1 cellular context compared by ENCODE assay signal in the genomic region with DNA sequence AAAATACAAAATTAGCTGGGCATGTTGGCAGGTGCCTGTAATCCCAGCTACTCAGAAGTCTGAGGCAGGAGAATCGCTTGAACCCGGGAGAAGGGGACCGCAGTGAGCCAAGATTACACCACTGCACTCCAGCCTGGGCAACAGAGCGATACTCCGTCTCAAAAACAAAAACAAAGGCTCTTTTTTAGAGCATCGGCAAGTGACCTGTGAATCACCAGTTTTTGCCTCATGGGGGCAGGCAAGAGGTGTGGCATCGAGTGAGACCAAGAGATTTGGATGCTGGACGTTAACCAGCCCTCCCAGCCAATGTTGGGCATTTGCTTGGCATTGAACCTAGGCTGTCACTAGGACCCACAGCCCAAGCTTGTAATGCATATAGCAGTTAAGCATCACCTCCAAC.
A peak's percentile ranks its signal among the peaks of the same experiment; 100 is the strongest.
TF ChIP-seq lines count a peak whose summit lies in the region.

No MANE protein-coding gene starts in this region.

TF ChIP-seq in K562, 482 proteins besides CTCF, POLR2A, EP300 and RAD21 (continued from another document):
- TF ChIP-seq, protein P1, sequence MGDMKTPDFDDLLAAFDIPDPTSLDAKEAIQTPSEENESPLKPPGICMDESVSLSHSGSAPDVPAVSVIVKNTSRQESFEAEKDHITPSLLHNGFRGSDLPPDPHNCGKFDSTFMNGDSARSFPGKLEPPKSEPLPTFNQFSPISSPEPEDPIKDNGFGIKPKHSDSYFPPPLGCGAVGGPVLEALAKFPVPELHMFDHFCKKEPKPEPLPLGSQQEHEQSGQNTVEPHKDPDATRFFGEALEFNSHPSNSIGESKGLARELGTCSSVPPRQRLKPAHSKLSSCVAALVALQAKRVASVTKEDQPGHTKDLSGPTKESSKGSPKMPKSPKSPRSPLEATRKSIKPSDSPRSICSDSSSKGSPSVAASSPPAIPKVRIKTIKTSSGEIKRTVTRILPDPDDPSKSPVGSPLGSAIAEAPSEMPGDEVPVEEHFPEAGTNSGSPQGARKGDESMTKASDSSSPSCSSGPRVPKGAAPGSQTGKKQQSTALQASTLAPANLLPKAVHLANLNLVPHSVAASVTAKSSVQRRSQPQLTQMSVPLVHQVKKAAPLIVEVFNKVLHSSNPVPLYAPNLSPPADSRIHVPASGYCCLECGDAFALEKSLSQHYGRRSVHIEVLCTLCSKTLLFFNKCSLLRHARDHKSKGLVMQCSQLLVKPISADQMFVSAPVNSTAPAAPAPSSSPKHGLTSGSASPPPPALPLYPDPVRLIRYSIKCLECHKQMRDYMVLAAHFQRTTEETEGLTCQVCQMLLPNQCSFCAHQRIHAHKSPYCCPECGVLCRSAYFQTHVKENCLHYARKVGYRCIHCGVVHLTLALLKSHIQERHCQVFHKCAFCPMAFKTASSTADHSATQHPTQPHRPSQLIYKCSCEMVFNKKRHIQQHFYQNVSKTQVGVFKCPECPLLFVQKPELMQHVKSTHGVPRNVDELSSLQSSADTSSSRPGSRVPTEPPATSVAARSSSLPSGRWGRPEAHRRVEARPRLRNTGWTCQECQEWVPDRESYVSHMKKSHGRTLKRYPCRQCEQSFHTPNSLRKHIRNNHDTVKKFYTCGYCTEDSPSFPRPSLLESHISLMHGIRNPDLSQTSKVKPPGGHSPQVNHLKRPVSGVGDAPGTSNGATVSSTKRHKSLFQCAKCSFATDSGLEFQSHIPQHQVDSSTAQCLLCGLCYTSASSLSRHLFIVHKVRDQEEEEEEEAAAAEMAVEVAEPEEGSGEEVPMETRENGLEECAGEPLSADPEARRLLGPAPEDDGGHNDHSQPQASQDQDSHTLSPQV (IDR thresholded peaks at IDR 0.05): no peak
- TF ChIP-seq ZNF696 (CRISPR knock-in tag; conservative IDR thresholded peaks at IDR 0.05) (no peak), HNRNPL (IDR thresholded peaks at IDR 0.05; ENCODE audit: low read depth, low read length) (no peak), CREM (IDR thresholded peaks at IDR 0.05; ENCODE audit: low read depth) (0 out of 2 replicates have a peak, but pooled peaks have one; percentile 26), POLR2B (IDR thresholded peaks at IDR 0.05; ENCODE audit: low read depth, partially characterized antibody) (no peak), HDAC1 (IDR thresholded peaks at IDR 0.05) (0 out of 4 replicates have a peak, but pooled peaks of 1 of the 2 experiments have one; percentile 23), ZNF165 (CRISPR knock-in tag; IDR thresholded peaks at IDR 0.05; ENCODE audit: borderline replicate concordance) (no peak), STAT5B (CRISPR knock-in tag; IDR thresholded peaks at IDR 0.05) (no peak), JUND (IDR thresholded peaks at IDR 0.05; ENCODE audit: borderline replicate concordance, low read depth, low read length) (0 out of 2 replicates have a peak, but pooled peaks have one; percentile 5), JUND (tag; IDR thresholded peaks at IDR 0.05; ENCODE audit: borderline replicate concordance, low read depth, low read length) (no peak), NCOR1 (IDR thresholded peaks at IDR 0.05) (no peak), SPI1 (IDR thresholded peaks at IDR 0.05; ENCODE audit: borderline replicate concordance, low read depth, low read length) (no peak), STAG1 (CRISPR knock-in tag; IDR thresholded peaks at IDR 0.05; ENCODE audit: borderline replicate concordance) (peak; percentile 37; the same call in 1 of the 2 replicates), SMC3 (conservative IDR thresholded peaks at IDR 0.05; ENCODE audit: insufficient read depth, low read depth, low read length) (0 out of 2 replicates have a peak, but pooled peaks have one; percentile 24), MECOM (CRISPR knock-in tag; IDR thresholded peaks at IDR 0.05) (no peak), U2AF2 (optimal IDR thresholded peaks at IDR 0.05; ENCODE audit: low read depth, low read length) (no peak), CBFA2T2 (conservative IDR thresholded peaks at IDR 0.05) (no peak), HIVEP1 (CRISPR knock-in tag; IDR thresholded peaks at IDR 0.05) (no peak), CC2D1A (IDR thresholded peaks at IDR 0.05) (no peak), GATA2 (CRISPR knock-in tag; IDR thresholded peaks at IDR 0.05) (no peak), ZNF586 (CRISPR knock-in tag; conservative IDR thresholded peaks at IDR 0.05) (no peak), ZNF830 (CRISPR knock-in tag; IDR thresholded peaks at IDR 0.05) (no peak), PHF21A (IDR thresholded peaks at IDR 0.05; ENCODE audit: borderline replicate concordance, low read depth) (no peak), HDAC2 (IDR thresholded peaks at IDR 0.05) (no peak), NCOA4 (IDR thresholded peaks at IDR 0.05; ENCODE audit: partially characterized antibody) (no peak)
- TF ChIP-seq, protein P2, sequence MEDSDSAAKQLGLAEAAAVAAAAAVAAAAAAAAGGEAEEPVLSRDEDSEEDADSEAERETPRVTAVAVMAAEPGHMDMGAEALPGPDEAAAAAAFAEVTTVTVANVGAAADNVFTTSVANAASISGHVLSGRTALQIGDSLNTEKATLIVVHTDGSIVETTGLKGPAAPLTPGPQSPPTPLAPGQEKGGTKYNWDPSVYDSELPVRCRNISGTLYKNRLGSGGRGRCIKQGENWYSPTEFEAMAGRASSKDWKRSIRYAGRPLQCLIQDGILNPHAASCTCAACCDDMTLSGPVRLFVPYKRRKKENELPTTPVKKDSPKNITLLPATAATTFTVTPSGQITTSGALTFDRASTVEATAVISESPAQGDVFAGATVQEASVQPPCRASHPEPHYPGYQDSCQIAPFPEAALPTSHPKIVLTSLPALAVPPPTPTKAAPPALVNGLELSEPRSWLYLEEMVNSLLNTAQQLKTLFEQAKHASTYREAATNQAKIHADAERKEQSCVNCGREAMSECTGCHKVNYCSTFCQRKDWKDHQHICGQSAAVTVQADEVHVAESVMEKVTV (CRISPR knock-in tag; IDR thresholded peaks at IDR 0.05): peak; percentile 5; the same call in 1 of the 2 replicates
- TF ChIP-seq, protein P3, sequence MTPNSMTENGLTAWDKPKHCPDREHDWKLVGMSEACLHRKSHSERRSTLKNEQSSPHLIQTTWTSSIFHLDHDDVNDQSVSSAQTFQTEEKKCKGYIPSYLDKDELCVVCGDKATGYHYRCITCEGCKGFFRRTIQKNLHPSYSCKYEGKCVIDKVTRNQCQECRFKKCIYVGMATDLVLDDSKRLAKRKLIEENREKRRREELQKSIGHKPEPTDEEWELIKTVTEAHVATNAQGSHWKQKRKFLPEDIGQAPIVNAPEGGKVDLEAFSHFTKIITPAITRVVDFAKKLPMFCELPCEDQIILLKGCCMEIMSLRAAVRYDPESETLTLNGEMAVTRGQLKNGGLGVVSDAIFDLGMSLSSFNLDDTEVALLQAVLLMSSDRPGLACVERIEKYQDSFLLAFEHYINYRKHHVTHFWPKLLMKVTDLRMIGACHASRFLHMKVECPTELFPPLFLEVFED (CRISPR knock-in tag; conservative IDR thresholded peaks at IDR 0.05): no peak
